ENCODE assay signal across 17 cellular contexts in genomic region chr12:75661927-75662326, GRCh38.
A peak's percentile ranks its signal among the peaks of the same experiment; 100 is the strongest.
DNase-seq lines count a peak whose midpoint lies in the region; ATAC-seq and TF ChIP-seq lines count a peak whose summit lies in the region.
"Had no signal": no experiment of that assay in that cellular context is flagged by ENCODE, and none has a peak within 500 bp of the region (broad histone marks: within the 10 kb centered on the region; RNA-seq: fewer than 3 reads in every experiment).

No MANE protein-coding gene starts in this region.

- H3K4me1 ChIP-seq in Panc1 (ENCODE audit: control insufficient read depth, insufficient read depth, low read length), result peaks cover 65% of the 10 kb centered on the region
- no peaks in the 10 kb centered on the region for H3K4me1 ChIP-seq in uterus
- peaks cover 15% of the 10 kb centered on the region for H3K4me1 ChIP-seq in A673 (ENCODE audit: insufficient read depth, low read length, poor library complexity, severe bottlenecking)
- H3K4me1 ChIP-seq: left ventricle myocardium inferior had no signal

- in situ Hi-C loops in Caki2 (cut with HindIII; ENCODE audit: low pct_unique_long_range_greater_than_20kb, low sequenced_read_pairs), result no loop called here
- in situ Hi-C loops in Panc1 (cut with HindIII; ENCODE audit: low pct_unique_long_range_greater_than_20kb, low sequenced_read_pairs), result no loop called here

- no peak for ATAC-seq in Panc1

- TF ChIP-seq POLR2A in uterus (IDR thresholded peaks at IDR 0.05), result no peak

- H3K27ac ChIP-seq in Panc1 (ENCODE audit: low read length), result peak overlapping the region; percentile 94
- no peak overlapping the region for H3K27ac ChIP-seq in uterus
- no peak overlapping the region for H3K27ac ChIP-seq in A673 (ENCODE audit: low read depth, low read length, poor library complexity, severe bottlenecking)
- H3K27ac ChIP-seq: left ventricle myocardium inferior had no signal

- H3K9me3 ChIP-seq in Panc1 (ENCODE audit: control insufficient read depth, insufficient read depth, low read depth, low read length), result peaks cover 5% of the 10 kb centered on the region; the same call in 1 of the 2 replicates
- no peaks in the 10 kb centered on the region for H3K9me3 ChIP-seq in uterus
- H3K9me3 ChIP-seq in A673 (ENCODE audit: low read depth, low read length, poor library complexity, severe bottlenecking), result no peaks in the 10 kb centered on the region
- H3K9me3 ChIP-seq: left ventricle myocardium inferior had no signal

- H3K27me3 ChIP-seq in Panc1 (ENCODE audit: control insufficient read depth, insufficient read depth, low read length) (no peaks in the 10 kb centered on the region), uterus (no peaks in the 10 kb centered on the region), A673 (replicated peaks; ENCODE audit: insufficient read depth, low read depth, low read length, poor library complexity) (no peaks in the 10 kb centered on the region)

- no peak overlapping the region for H3K4me3 ChIP-seq in Panc1 (ENCODE audit: low read depth in 2 of 2, low read length in 2 of 2)
- H3K4me3 ChIP-seq in cardiac fibroblast (replicated peaks in 1 of 2; ENCODE audit: low read depth in 2 of 2, low read length in 2 of 2), result no peak overlapping the region
- no peak overlapping the region for H3K4me3 ChIP-seq in uterus
- H3K4me3 ChIP-seq in A673 (ENCODE audit: low read depth, low read length, poor library complexity, severe bottlenecking), result no peak overlapping the region
- H3K4me3 ChIP-seq: left ventricle myocardium inferior had no signal

- CTCF ChIA-PET in Panc1 (lab: Charles Lee), result no interaction called here
- CTCF ChIA-PET in A673 (lab: Charles Lee), result no interaction called here

- H3K36me3 ChIP-seq in Panc1 (ENCODE audit: control insufficient read depth, insufficient read depth, low read length), result no peaks in the 10 kb centered on the region
- H3K36me3 ChIP-seq in uterus, result no peaks in the 10 kb centered on the region
- H3K36me3 ChIP-seq in A673 (ENCODE audit: insufficient read depth, low read length, poor library complexity, severe bottlenecking), result no peaks in the 10 kb centered on the region
- H3K36me3 ChIP-seq: left ventricle myocardium inferior had no signal

- DNase-seq in Caki2 (ENCODE audit: low read depth) (peak; percentile 19), Panc1 (ENCODE audit: low read depth, low spot score) (no peak), cardiac fibroblast (ENCODE audit: low read depth in 2 of 2) (peak; percentile 52 to 64), kidney glomerular epithelial cell (lab: John Stamatoyannopoulos, UW) (peak; percentile 30), hypothalamus (lab: John Stamatoyannopoulos, UW) (no peak), mucosa of gallbladder (ENCODE audit: low spot score) (no peak), uterus (no peak), A673 (ENCODE audit: low spot score) (no peak)
- DNase-seq: activated CD4-positive, alpha-beta T cell treated with anti-CD3 and anti-CD28 coated beads, Interleukin-2, amount 10 ng/mL, durations not matched to agents 24 days and 14 days; caudate nucleus; erythroblast; Kasumi-1; left ventricle myocardium inferior; NCI-H2107; NCI-H526; nucleus accumbens; SHP77 treated with DMSO at 0.1 percent for 48 hours had no signal

- BruUV-seq in Panc1 (replicated peaks; lab: Mats Ljungman, UMichigan), result no TSS peak
- BruUV-seq in A673 (replicated peaks; lab: Mats Ljungman, UMichigan), result no TSS peak

- intact Hi-C loops in Panc1 (cut with micrococcal nuclease; ENCODE audit: unreplicated experiment) (no loop called here), uterus (cut with DNase I; ENCODE audit: low total_unique reads) (no loop called here), A673 (cut with micrococcal nuclease; ENCODE audit: unreplicated experiment) (no loop called here)

- POLR2A ChIA-PET in Panc1 (lab: Charles Lee), result interaction anchor here (0.5 kb wide), 1 partner anchor 294 kb away, joined by 3 read pairs; no protein-coding TSS in a partner anchor
- POLR2A ChIA-PET in A673 (lab: Charles Lee; ENCODE audit: low non-redundant PET), result no interaction called here

- TF ChIP-seq CTCF in Panc1 (IDR thresholded peaks at IDR 0.05) (no peak), cardiac fibroblast (IDR thresholded peaks at IDR 0.05; ENCODE audit: low read depth, low read length) (no peak), uterus (IDR thresholded peaks at IDR 0.05) (no peak), A673 (conservative IDR thresholded peaks at IDR 0.05; ENCODE audit: low read depth, low read length) (no peak)

Comparison
In these comparisons a context has a peak if more than half of its experiments do, and no peak if none do; other contexts are left out.
1. DNase-seq: peak in Caki2 (single experiment), cardiac fibroblast (2 of 2) and kidney glomerular epithelial cell (single experiment); none in Panc1 (single experiment), hypothalamus (0 of 51), mucosa of gallbladder (single experiment), uterus (0 of 2) and A673 (single experiment).